Comparison of ENCODE assay signal across 8 cellular contexts in genomic region chr11:6755303-6755952, GRCh38. TPM values are rescaled to one million over a fixed set of nuclear protein-coding genes. Genes with fewer than 3 reads are reported as not detected.
A peak's percentile ranks its signal among the peaks of the same experiment; 100 is the strongest.
DNase-seq lines count a peak whose midpoint lies in the region; TF ChIP-seq lines count a peak whose summit lies in the region.

No MANE protein-coding gene starts in this region.

- H3K27me3 Mint-ChIP-seq in activated CD4-positive, alpha-beta T cell treated with anti-CD3 and anti-CD28 coated beads, Interleukin-2, amount 10 ng/mL, durations not matched to agents 24 days and 14 days, result peaks cover 10% of the 10 kb centered on the region

- H3K4me1 Mint-ChIP-seq in activated CD4-positive, alpha-beta T cell treated with anti-CD3 and anti-CD28 coated beads, Interleukin-2, amount 10 ng/mL, durations not matched to agents 24 days and 14 days, result peaks cover 11% of the 10 kb centered on the region

- no peaks in the 10 kb centered on the region for H3K4me1 ChIP-seq in osteoblast (ENCODE audit: insufficient read depth, low read length)

- TF ChIP-seq EP300 in Ishikawa (IDR thresholded peaks at IDR 0.05; ENCODE audit: borderline replicate concordance), result no peak

- intact Hi-C loops in activated CD4-positive, alpha-beta T cell treated with anti-CD3 and anti-CD28 coated beads, Interleukin-2, amount 10 ng/mL, durations not matched to agents 24 days and 14 days (cut with micrococcal nuclease), result loop anchor here (1.0 to 5.0 kb wide), 2 partner anchors 9 to 223 kb away; no protein-coding TSS in a partner anchor

- no peaks in the 10 kb centered on the region for H4K20me1 ChIP-seq in osteoblast (ENCODE audit: insufficient read depth, low read length)

- no peak overlapping the region for H3K27ac ChIP-seq in osteoblast (ENCODE audit: low read depth, low read length)

- no peaks in the 10 kb centered on the region for H3K36me3 ChIP-seq in osteoblast (ENCODE audit: insufficient read depth, low read length)

- peak; percentile 25; the same call in 1 of the 2 replicates for TF ChIP-seq RAD21 in Ishikawa (IDR thresholded peaks at IDR 0.05; ENCODE audit: low read depth)

- no peaks in the 10 kb centered on the region for H3K36me3 Mint-ChIP-seq in activated CD4-positive, alpha-beta T cell treated with anti-CD3 and anti-CD28 coated beads, Interleukin-2, amount 10 ng/mL, durations not matched to agents 24 days and 14 days (ENCODE audit: low read depth)

- H3K4me3 ChIP-seq in fibroblast of pulmonary artery (replicated peaks; ENCODE audit: low read depth, low read length), result no peak overlapping the region
- no peak overlapping the region for H3K4me3 ChIP-seq in osteoblast (ENCODE audit: insufficient read depth, low read length)

- no peaks in the 10 kb centered on the region for H3K27me3 ChIP-seq in osteoblast (ENCODE audit: insufficient read depth, low read length)

- no peak overlapping the region for H3K4me3 Mint-ChIP-seq in activated CD4-positive, alpha-beta T cell treated with anti-CD3 and anti-CD28 coated beads, Interleukin-2, amount 10 ng/mL, durations not matched to agents 24 days and 14 days

- DNase-seq in stimulated activated naive CD4-positive, alpha-beta T cell (lab: John Stamatoyannopoulos, UW), result peak in 4 of 6 experiments; percentile 11 to 51 (median 30)
- no peak for DNase-seq in stimulated activated naive CD4-positive, alpha-beta T cell treated with Interleukin-2 at 50 U/mL for 16 hours (lab: John Stamatoyannopoulos, UW)
- peak; percentile 85 for DNase-seq in activated CD4-positive, alpha-beta T cell treated with anti-CD3 and anti-CD28 coated beads, Interleukin-2, amount 10 ng/mL, durations not matched to agents 24 days and 14 days
- DNase-seq in fibroblast of pulmonary artery (ENCODE audit: low read depth) (peak; percentile 63), osteoblast (ENCODE audit: insufficient read length, low spot score, missing footprints) (peak; percentile 76), NOMO-1 treated with DMSO at 0.1 percent for 48 hours (lab: John Stamatoyannopoulos, UW; ENCODE audit: unreplicated experiment) (no peak), NCI-H774 (lab: John Stamatoyannopoulos, UW) (no peak)

- no peaks in the 10 kb centered on the region for H3K9me3 ChIP-seq in osteoblast (ENCODE audit: low read depth, low read length)

- peak; percentile 96 for TF ChIP-seq CTCF in fibroblast of pulmonary artery (IDR thresholded peaks at IDR 0.05; ENCODE audit: low read length, missing control alignments)
- peak; percentile 87 for TF ChIP-seq CTCF in osteoblast (IDR thresholded peaks at IDR 0.05; ENCODE audit: extremely low read depth, low read depth, low read length)

- no peaks in the 10 kb centered on the region for H3K9me3 Mint-ChIP-seq in activated CD4-positive, alpha-beta T cell treated with anti-CD3 and anti-CD28 coated beads, Interleukin-2, amount 10 ng/mL, durations not matched to agents 24 days and 14 days

- H3K4me2 ChIP-seq in osteoblast (ENCODE audit: insufficient read depth, low read length), result no peak overlapping the region

- H3K79me2 ChIP-seq in osteoblast (ENCODE audit: insufficient read depth, low read length), result no peaks in the 10 kb centered on the region

- no peak overlapping the region for H3K27ac Mint-ChIP-seq in activated CD4-positive, alpha-beta T cell treated with anti-CD3 and anti-CD28 coated beads, Interleukin-2, amount 10 ng/mL, durations not matched to agents 24 days and 14 days

- no peak overlapping the region for H2AFZ ChIP-seq in osteoblast (ENCODE audit: low read length)

TF ChIP-seq in Ishikawa, 13 proteins besides CTCF, POLR2A, EP300 and RAD21:
- no peak for TF ChIP-seq TAF1 (IDR thresholded peaks at IDR 0.05; ENCODE audit: low read depth)
- TF ChIP-seq, protein P1, sequence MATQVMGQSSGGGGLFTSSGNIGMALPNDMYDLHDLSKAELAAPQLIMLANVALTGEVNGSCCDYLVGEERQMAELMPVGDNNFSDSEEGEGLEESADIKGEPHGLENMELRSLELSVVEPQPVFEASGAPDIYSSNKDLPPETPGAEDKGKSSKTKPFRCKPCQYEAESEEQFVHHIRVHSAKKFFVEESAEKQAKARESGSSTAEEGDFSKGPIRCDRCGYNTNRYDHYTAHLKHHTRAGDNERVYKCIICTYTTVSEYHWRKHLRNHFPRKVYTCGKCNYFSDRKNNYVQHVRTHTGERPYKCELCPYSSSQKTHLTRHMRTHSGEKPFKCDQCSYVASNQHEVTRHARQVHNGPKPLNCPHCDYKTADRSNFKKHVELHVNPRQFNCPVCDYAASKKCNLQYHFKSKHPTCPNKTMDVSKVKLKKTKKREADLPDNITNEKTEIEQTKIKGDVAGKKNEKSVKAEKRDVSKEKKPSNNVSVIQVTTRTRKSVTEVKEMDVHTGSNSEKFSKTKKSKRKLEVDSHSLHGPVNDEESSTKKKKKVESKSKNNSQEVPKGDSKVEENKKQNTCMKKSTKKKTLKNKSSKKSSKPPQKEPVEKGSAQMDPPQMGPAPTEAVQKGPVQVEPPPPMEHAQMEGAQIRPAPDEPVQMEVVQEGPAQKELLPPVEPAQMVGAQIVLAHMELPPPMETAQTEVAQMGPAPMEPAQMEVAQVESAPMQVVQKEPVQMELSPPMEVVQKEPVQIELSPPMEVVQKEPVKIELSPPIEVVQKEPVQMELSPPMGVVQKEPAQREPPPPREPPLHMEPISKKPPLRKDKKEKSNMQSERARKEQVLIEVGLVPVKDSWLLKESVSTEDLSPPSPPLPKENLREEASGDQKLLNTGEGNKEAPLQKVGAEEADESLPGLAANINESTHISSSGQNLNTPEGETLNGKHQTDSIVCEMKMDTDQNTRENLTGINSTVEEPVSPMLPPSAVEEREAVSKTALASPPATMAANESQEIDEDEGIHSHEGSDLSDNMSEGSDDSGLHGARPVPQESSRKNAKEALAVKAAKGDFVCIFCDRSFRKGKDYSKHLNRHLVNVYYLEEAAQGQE (IDR thresholded peaks at IDR 0.05; ENCODE audit: low read depth), result no peak
- TF ChIP-seq TCF12 (IDR thresholded peaks at IDR 0.05; ENCODE audit: low read depth), result no peak
- no peak for TF ChIP-seq CREB1 (IDR thresholded peaks at IDR 0.05; ENCODE audit: low read depth)
- TF ChIP-seq EGR1 (IDR thresholded peaks at IDR 0.05), result no peak
- TF ChIP-seq, protein P2, sequence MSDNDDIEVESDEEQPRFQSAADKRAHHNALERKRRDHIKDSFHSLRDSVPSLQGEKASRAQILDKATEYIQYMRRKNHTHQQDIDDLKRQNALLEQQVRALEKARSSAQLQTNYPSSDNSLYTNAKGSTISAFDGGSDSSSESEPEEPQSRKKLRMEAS (IDR thresholded peaks at IDR 0.05), result no peak
- no peak for TF ChIP-seq NFIC (IDR thresholded peaks at IDR 0.05)

RNA-seq across cellular contexts. Expression of gene OR2AG2, which starts 16.3 kb away (rescaled TPM):
- 0.62 and 0.70 TPM in 2 replicates for total RNA-seq in activated CD4-positive, alpha-beta T cell treated with anti-CD3 and anti-CD28 coated beads, Interleukin-2, amount 10 ng/mL, durations not matched to agents 24 days and 14 days
- 0.29 and 0.36 TPM in 2 replicates for total RNA-seq in osteoblast

RNA-seq across cellular contexts. Expression of gene OR2AG1, which starts 27.4 kb away (rescaled TPM):
- total RNA-seq in activated CD4-positive, alpha-beta T cell treated with anti-CD3 and anti-CD28 coated beads, Interleukin-2, amount 10 ng/mL, durations not matched to agents 24 days and 14 days, result not detected in 2 replicates
- not detected in 2 replicates for total RNA-seq in osteoblast

RNA-seq across cellular contexts. Expression of gene OR6A2, which starts 44.1 kb away (rescaled TPM):
- total RNA-seq in activated CD4-positive, alpha-beta T cell treated with anti-CD3 and anti-CD28 coated beads, Interleukin-2, amount 10 ng/mL, durations not matched to agents 24 days and 14 days, result 0.35 and 0.50 TPM in 2 replicates
- total RNA-seq in osteoblast, result 0.36 and 0.59 TPM in 2 replicates

Comparison
In these comparisons a context has a peak if more than half of its experiments do, and no peak if none do; other contexts are left out.
1. DNase-seq: peak in stimulated activated naive CD4-positive, alpha-beta T cell (4 of 6), activated CD4-positive, alpha-beta T cell treated with anti-CD3 and anti-CD28 coated beads, Interleukin-2, amount 10 ng/mL, durations not matched to agents 24 days and 14 days (single experiment), fibroblast of pulmonary artery (single experiment) and osteoblast (single experiment); none in stimulated activated naive CD4-positive, alpha-beta T cell treated with Interleukin-2 at 50 U/mL for 16 hours (single experiment), NOMO-1 treated with DMSO at 0.1 percent for 48 hours (single experiment) and NCI-H774 (single experiment).